Comparison of ENCODE assay signal across 1 cellular context in genomic region chrX:7139202-7140081, GRCh38.
TF ChIP-seq lines count a peak whose summit lies in the region.

No MANE protein-coding gene starts in this region.

TF ChIP-seq in A549, 52 proteins besides CTCF, POLR2A, EP300 and RAD21 (continued from another document):
- TF ChIP-seq RNF2 (IDR thresholded peaks at IDR 0.05; ENCODE audit: borderline replicate concordance, low read depth) (no peak), HDAC2 (IDR thresholded peaks at IDR 0.05) (no peak), EHF (CRISPR knock-in tag; IDR thresholded peaks at IDR 0.05) (no peak)
- TF ChIP-seq, protein P1, sequence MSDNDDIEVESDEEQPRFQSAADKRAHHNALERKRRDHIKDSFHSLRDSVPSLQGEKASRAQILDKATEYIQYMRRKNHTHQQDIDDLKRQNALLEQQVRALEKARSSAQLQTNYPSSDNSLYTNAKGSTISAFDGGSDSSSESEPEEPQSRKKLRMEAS (IDR thresholded peaks at IDR 0.05): no peak
